Comparison of ENCODE assay signal across 8 cellular contexts in genomic region chr17:20155258-20156195, GRCh38.
A peak's percentile ranks its signal among the peaks of the same experiment; 100 is the strongest.
DNase-seq lines count a peak whose midpoint lies in the region; ATAC-seq, FAIRE-seq and TF ChIP-seq lines count a peak whose summit lies in the region.

No MANE protein-coding gene starts in this region.

- no peak for FAIRE-seq in GM12878 (lab: Jason Lieb, UNC)

- H3K9ac ChIP-seq in GM12878 (ENCODE audit: control insufficient read depth, insufficient read depth, low read length) = peak overlapping the region; percentile 7; the same call in 1 of the 2 replicates

- no peaks in the 10 kb centered on the region; the same call in 1 of the 2 replicates for H4K20me1 ChIP-seq in GM12878 (ENCODE audit: control insufficient read depth, insufficient read depth)

- RAD21 ChIA-PET in GM12878 (lab: Charles Lee; ENCODE audit: unreplicated experiment) = interaction anchor here (1.1 kb wide), 1 partner anchor 888 kb away, joined by 3 read pairs; no protein-coding TSS in a partner anchor

- peak overlapping the region; percentile 77 for H3K4me3 ChIP-seq in GM12878

- SMC1A ChIA-PET in GM12878 (lab: Charles Lee; ENCODE audit: uncharacterized antibody, unreplicated experiment) = no interaction called here

- H3K4me2 ChIP-seq in GM12878 (ENCODE audit: control insufficient read depth, insufficient read depth) = peak overlapping the region; percentile 70

- BruUV-seq in GM12878 (replicated peaks; lab: Mats Ljungman, UMichigan) = no TSS peak

- no peaks in the 10 kb centered on the region for H3K9me3 ChIP-seq in GM12878 (replicated peaks; ENCODE audit: control insufficient read depth, insufficient read depth, low read length)

- ATAC-seq in GM18499 (IDR thresholded peaks at IDR 0.05; ENCODE audit: insufficient read depth, unreplicated experiment) (peak; percentile 79), HG02884 (IDR thresholded peaks at IDR 0.05; ENCODE audit: unreplicated experiment) (peak; percentile 81), GM12878 (peak; percentile 97)

- H3K79me2 ChIP-seq in GM12878 (ENCODE audit: control insufficient read depth, insufficient read depth, low read length) = peaks cover 11% of the 10 kb centered on the region

- in situ Hi-C loops in GM12878 (cut with MboI) = no loop called here

- WGBS in GM12878 (ENCODE audit: insufficient coverage, insufficient replicate concordance, low lambda C conversion rate, missing lambda C conversion rate) = under 1% methylated on average over 43 of the region's 69 CpGs

- intact Hi-C loops in GM12878 (cut with micrococcal nuclease; ENCODE audit: unreplicated experiment) = no loop called here

- H2AFZ ChIP-seq in GM12878 (ENCODE audit: control insufficient read depth, low read depth, low read length) = peak overlapping the region; percentile 76

- DNase-seq in NCI-H1694 treated with DMSO at 0.1 percent for 48 hours (lab: John Stamatoyannopoulos, UW) (peak; percentile 86), T1000 (lab: John Stamatoyannopoulos, UW) (peak; percentile 94), GM12878 (ENCODE audit: low read depth, low spot score) (peak; percentile 91), hippocampal formation (lab: John Stamatoyannopoulos, UW) (peak; percentile 90 to 95), renal cortical epithelial cell (ENCODE audit: low read depth) (peak; percentile 94), NCI-H2107 treated with DMSO at 0.1 percent for 48 hours (lab: John Stamatoyannopoulos, UW; ENCODE audit: unreplicated experiment) (no peak)

- no peak for TF ChIP-seq EP300 in GM12878 (IDR thresholded peaks at IDR 0.05; ENCODE audit: borderline replicate concordance in 1 of 2, control insufficient read depth in 1 of 2, low read depth in 2 of 2, low read length in 2 of 2)

- peak overlapping the region; percentile 75 for H3K27ac ChIP-seq in GM12878 (ENCODE audit: control insufficient read depth, insufficient read depth)

- peak; percentile 79 for TF ChIP-seq POLR2A in GM12878 (IDR thresholded peaks at IDR 0.05; ENCODE audit: low read depth, low read length)

- POLR2A ChIA-PET in GM12878 (lab: Charles Lee) = interaction anchor here (0.6 kb wide), 1 partner anchor 50 kb away, joined by 3 read pairs; no protein-coding TSS in a partner anchor

- TF ChIP-seq CTCF in GM12878 (IDR thresholded peaks at IDR 0.05 in 2 of 3, conservative IDR thresholded peaks at IDR 0.05 in 1 of 3; ENCODE audit: control insufficient read depth in 2 of 3, extremely low read depth in 1 of 3, insufficient read depth in 1 of 3, low read depth in 3 of 3, low read length in 3 of 3) = no peak

- no peaks in the 10 kb centered on the region for H3K36me3 ChIP-seq in GM12878 (ENCODE audit: control insufficient read depth in 2 of 2, insufficient read depth in 2 of 2, low read length in 1 of 2)

- no peaks in the 10 kb centered on the region for H3K27me3 ChIP-seq in GM12878 (replicated peaks in 1 of 2; ENCODE audit: control insufficient read depth in 2 of 2, insufficient read depth in 2 of 2, low read length in 1 of 2)

- H3K4me1 ChIP-seq in GM12878 (ENCODE audit: control insufficient read depth, insufficient read depth, low read length) = peaks cover 20% of the 10 kb centered on the region

- no peak for TF ChIP-seq RAD21 in GM12878 (IDR thresholded peaks at IDR 0.05; ENCODE audit: insufficient read depth, low read depth, low read length)

- CTCF ChIA-PET in GM12878 (lab: Yijun Ruan, JAX) = interaction anchor here (0.9 kb wide), 1 partner anchor 8 kb away, joined by 3 read pairs; no protein-coding TSS in a partner anchor

TF ChIP-seq in GM12878, 131 proteins besides CTCF, POLR2A, EP300 and RAD21 (continues in another document):
- peak; percentile 83 for TF ChIP-seq FOXM1 (IDR thresholded peaks at IDR 0.05; ENCODE audit: low read depth, low read length)
- peak; percentile 84 for TF ChIP-seq IKZF1 (conservative IDR thresholded peaks at IDR 0.05)
- TF ChIP-seq CHD1 (IDR thresholded peaks at IDR 0.05; ENCODE audit: low read depth, low read length) = no peak
- 0 out of 2 replicates have a peak, but pooled peaks have one; percentile 26 for TF ChIP-seq MXI1 (IDR thresholded peaks at IDR 0.05; ENCODE audit: low read depth, low read length)
- TF ChIP-seq PML (IDR thresholded peaks at IDR 0.05; ENCODE audit: low read length) = peak; percentile 61; the same call in 1 of the 2 replicates
- TF ChIP-seq SP1 (IDR thresholded peaks at IDR 0.05; ENCODE audit: low read depth, low read length) = peak; percentile 49
- TF ChIP-seq CBX5 (IDR thresholded peaks at IDR 0.05; ENCODE audit: low read depth) = no peak
- TF ChIP-seq RB1 (IDR thresholded peaks at IDR 0.05; ENCODE audit: borderline replicate concordance) = peak; percentile 36; the same call in 1 of the 2 replicates
- 0 out of 2 replicates have a peak, but pooled peaks have one; percentile 38 for TF ChIP-seq GATAD2B (conservative IDR thresholded peaks at IDR 0.05; ENCODE audit: low read depth)
- peak; percentile 61 for TF ChIP-seq EED (IDR thresholded peaks at IDR 0.05; ENCODE audit: low read depth)
- peak; percentile 64 for TF ChIP-seq DPF2 (IDR thresholded peaks at IDR 0.05)
- peak; percentile 40; the same call in 1 of the 2 replicates for TF ChIP-seq POLR2AphosphoS5 (IDR thresholded peaks at IDR 0.05; ENCODE audit: low read length)
- TF ChIP-seq NBN (IDR thresholded peaks at IDR 0.05) = 0 out of 2 replicates have a peak, but pooled peaks have one; percentile 62
- TF ChIP-seq FOS (IDR thresholded peaks at IDR 0.05; ENCODE audit: borderline replicate concordance, extremely low read depth, insufficient read length) = no peak
- peak; percentile 93 for TF ChIP-seq ZNF24 (IDR thresholded peaks at IDR 0.05)
- TF ChIP-seq ATF2 (IDR thresholded peaks at IDR 0.05; ENCODE audit: low read length) = no peak; the same call in 1 of the 2 replicates
- TF ChIP-seq RELA (IDR thresholded peaks at IDR 0.05; ENCODE audit: borderline replicate concordance, partially characterized antibody) = peak; percentile 80
- TF ChIP-seq, protein P1, sequence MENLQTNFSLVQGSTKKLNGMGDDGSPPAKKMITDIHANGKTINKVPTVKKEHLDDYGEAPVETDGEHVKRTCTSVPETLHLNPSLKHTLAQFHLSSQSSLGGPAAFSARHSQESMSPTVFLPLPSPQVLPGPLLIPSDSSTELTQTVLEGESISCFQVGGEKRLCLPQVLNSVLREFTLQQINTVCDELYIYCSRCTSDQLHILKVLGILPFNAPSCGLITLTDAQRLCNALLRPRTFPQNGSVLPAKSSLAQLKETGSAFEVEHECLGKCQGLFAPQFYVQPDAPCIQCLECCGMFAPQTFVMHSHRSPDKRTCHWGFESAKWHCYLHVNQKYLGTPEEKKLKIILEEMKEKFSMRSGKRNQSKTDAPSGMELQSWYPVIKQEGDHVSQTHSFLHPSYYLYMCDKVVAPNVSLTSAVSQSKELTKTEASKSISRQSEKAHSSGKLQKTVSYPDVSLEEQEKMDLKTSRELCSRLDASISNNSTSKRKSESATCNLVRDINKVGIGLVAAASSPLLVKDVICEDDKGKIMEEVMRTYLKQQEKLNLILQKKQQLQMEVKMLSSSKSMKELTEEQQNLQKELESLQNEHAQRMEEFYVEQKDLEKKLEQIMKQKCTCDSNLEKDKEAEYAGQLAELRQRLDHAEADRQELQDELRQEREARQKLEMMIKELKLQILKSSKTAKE (IDR thresholded peaks at IDR 0.05; ENCODE audit: low read depth, poor library complexity, severe bottlenecking) = no peak
- peak; percentile 41; the same call in 1 of the 2 replicates for TF ChIP-seq SMARCA5 (IDR thresholded peaks at IDR 0.05)
- 0 out of 2 replicates have a peak, but pooled peaks have one; percentile 20 for TF ChIP-seq PAX5 (IDR thresholded peaks at IDR 0.05; ENCODE audit: borderline replicate concordance, low read depth, low read length)
- TF ChIP-seq ZBTB11 (CRISPR knock-in tag; IDR thresholded peaks at IDR 0.05) = no peak
- no peak for TF ChIP-seq NFXL1 (IDR thresholded peaks at IDR 0.05; ENCODE audit: borderline replicate concordance)
